Comparison of ENCODE assay signal across 1 cellular context in genomic region chr17:80796430-80796861, GRCh38.
TF ChIP-seq lines count a peak whose summit lies in the region.

No MANE protein-coding gene starts in this region.

TF ChIP-seq in HepG2, 621 proteins besides CTCF, POLR2A, EP300 and RAD21 (continued from another document):
- TF ChIP-seq MLXIP (CRISPR knock-in tag; IDR thresholded peaks at IDR 0.05; ENCODE audit: borderline replicate concordance), result no peak
